1 cellular context compared by ENCODE assay signal in the genomic region with DNA sequence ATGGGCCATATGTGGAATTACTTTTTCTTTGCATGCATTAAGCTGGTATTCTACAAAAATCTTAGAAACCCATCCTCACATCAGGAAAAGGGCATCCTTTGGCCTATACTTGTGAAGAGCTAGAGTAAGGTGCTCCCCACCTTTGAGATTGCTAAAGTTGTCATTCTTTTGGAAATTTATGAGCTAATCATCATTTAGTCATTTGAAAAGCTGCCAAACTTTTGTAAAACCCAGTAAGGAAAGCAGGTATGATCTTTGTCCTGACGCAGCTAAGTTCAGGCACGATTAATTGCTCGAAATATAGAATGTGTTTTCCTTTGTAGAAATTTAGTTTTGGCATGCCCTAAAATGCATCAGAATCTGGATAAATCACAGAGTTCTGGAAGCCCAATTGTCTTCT.
TF ChIP-seq lines count a peak whose summit lies in the region.

No MANE protein-coding gene starts in this region.

TF ChIP-seq in WTC11, 78 proteins besides CTCF, POLR2A, EP300 and RAD21 (continued from another document):
- TF ChIP-seq, protein P1, sequence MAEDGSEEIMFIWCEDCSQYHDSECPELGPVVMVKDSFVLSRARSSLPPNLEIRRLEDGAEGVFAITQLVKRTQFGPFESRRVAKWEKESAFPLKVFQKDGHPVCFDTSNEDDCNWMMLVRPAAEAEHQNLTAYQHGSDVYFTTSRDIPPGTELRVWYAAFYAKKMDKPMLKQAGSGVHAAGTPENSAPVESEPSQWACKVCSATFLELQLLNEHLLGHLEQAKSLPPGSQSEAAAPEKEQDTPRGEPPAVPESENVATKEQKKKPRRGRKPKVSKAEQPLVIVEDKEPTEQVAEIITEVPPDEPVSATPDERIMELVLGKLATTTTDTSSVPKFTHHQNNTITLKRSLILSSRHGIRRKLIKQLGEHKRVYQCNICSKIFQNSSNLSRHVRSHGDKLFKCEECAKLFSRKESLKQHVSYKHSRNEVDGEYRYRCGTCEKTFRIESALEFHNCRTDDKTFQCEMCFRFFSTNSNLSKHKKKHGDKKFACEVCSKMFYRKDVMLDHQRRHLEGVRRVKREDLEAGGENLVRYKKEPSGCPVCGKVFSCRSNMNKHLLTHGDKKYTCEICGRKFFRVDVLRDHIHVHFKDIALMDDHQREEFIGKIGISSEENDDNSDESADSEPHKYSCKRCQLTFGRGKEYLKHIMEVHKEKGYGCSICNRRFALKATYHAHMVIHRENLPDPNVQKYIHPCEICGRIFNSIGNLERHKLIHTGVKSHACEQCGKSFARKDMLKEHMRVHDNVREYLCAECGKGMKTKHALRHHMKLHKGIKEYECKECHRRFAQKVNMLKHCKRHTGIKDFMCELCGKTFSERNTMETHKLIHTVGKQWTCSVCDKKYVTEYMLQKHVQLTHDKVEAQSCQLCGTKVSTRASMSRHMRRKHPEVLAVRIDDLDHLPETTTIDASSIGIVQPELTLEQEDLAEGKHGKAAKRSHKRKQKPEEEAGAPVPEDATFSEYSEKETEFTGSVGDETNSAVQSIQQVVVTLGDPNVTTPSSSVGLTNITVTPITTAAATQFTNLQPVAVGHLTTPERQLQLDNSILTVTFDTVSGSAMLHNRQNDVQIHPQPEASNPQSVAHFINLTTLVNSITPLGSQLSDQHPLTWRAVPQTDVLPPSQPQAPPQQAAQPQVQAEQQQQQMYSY (CRISPR knock-in tag; IDR thresholded peaks at IDR 0.05): no peak
- no peak for TF ChIP-seq EMX1 (CRISPR knock-in tag; IDR thresholded peaks at IDR 0.05)
- no peak for TF ChIP-seq ETV6 (CRISPR knock-in tag; IDR thresholded peaks at IDR 0.05)
- TF ChIP-seq, protein P2, sequence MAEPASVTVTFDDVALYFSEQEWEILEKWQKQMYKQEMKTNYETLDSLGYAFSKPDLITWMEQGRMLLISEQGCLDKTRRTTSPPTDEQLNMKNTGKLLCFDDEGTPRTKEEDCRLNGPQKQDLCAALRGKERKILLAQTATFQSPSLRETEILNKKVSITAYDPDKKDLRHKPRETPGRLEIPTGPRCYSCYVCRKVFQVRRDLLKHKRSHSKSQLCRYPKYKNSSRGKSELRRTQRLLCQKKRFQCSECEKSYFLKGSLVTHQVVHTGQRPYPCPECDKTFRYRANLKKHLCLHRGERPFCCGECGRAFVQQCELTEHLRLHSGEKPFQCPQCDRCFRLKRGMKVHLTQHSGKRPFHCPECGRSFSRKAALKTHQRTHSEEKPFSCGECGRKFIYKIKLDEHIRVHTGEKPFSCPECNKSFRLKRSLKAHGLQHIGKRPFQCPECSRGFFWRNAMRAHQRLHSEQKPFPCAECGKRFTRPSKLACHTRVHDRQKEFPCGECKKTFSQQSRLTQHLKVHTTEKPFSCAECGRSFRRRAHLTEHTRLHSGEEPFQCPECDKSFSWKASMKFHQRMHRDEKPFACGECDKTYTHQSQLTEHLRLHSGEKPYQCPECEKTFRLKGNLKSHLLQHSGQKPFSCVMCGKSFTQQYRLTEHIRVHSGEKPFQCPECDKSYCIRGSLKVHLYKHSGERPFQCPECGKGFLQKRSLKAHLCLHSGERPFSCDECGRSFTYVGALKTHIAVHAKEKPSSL (CRISPR knock-in tag; conservative IDR thresholded peaks at IDR 0.05): no peak
- TF ChIP-seq, protein P3, sequence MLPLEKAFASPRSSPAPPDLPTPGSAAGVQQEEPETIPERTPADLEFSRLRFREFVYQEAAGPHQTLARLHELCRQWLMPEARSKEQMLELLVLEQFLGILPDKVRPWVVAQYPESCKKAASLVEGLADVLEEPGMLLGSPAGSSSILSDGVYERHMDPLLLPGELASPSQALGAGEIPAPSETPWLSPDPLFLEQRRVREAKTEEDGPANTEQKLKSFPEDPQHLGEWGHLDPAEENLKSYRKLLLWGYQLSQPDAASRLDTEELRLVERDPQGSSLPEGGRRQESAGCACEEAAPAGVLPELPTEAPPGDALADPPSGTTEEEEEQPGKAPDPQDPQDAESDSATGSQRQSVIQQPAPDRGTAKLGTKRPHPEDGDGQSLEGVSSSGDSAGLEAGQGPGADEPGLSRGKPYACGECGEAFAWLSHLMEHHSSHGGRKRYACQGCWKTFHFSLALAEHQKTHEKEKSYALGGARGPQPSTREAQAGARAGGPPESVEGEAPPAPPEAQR (CRISPR knock-in tag; IDR thresholded peaks at IDR 0.05): no peak
- no peak for TF ChIP-seq GTF2I (CRISPR knock-in tag; conservative IDR thresholded peaks at IDR 0.05)
- TF ChIP-seq NFYB (CRISPR knock-in tag; conservative IDR thresholded peaks at IDR 0.05; ENCODE audit: low read depth): no peak
- no peak for TF ChIP-seq SMAD3 (CRISPR knock-in tag; IDR thresholded peaks at IDR 0.05; ENCODE audit: borderline replicate concordance)
- no peak for TF ChIP-seq RELA (CRISPR knock-in tag; IDR thresholded peaks at IDR 0.05; ENCODE audit: borderline replicate concordance)
- TF ChIP-seq CREM (CRISPR knock-in tag; IDR thresholded peaks at IDR 0.05): no peak
- TF ChIP-seq, protein P4, sequence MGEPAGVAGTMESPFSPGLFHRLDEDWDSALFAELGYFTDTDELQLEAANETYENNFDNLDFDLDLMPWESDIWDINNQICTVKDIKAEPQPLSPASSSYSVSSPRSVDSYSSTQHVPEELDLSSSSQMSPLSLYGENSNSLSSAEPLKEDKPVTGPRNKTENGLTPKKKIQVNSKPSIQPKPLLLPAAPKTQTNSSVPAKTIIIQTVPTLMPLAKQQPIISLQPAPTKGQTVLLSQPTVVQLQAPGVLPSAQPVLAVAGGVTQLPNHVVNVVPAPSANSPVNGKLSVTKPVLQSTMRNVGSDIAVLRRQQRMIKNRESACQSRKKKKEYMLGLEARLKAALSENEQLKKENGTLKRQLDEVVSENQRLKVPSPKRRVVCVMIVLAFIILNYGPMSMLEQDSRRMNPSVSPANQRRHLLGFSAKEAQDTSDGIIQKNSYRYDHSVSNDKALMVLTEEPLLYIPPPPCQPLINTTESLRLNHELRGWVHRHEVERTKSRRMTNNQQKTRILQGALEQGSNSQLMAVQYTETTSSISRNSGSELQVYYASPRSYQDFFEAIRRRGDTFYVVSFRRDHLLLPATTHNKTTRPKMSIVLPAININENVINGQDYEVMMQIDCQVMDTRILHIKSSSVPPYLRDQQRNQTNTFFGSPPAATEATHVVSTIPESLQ (CRISPR knock-in tag; IDR thresholded peaks at IDR 0.05): no peak
- TF ChIP-seq ZNF396 (CRISPR knock-in tag; IDR thresholded peaks at IDR 0.05; ENCODE audit: borderline replicate concordance): no peak
- TF ChIP-seq MYBL2 (CRISPR knock-in tag; IDR thresholded peaks at IDR 0.05): no peak
- TF ChIP-seq CREB1 (CRISPR knock-in tag; IDR thresholded peaks at IDR 0.05): no peak
- TF ChIP-seq, protein P5, sequence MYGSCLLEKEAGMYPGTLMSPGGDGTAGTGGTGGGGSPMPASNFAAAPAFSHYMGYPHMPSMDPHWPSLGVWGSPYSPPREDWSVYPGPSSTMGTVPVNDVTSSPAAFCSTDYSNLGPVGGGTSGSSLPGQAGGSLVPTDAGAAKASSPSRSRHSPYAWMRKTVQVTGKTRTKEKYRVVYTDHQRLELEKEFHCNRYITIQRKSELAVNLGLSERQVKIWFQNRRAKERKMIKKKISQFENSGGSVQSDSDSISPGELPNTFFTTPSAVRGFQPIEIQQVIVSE (CRISPR knock-in tag; IDR thresholded peaks at IDR 0.05; ENCODE audit: borderline replicate concordance): no peak
- TF ChIP-seq IRF2 (CRISPR knock-in tag; IDR thresholded peaks at IDR 0.05; ENCODE audit: borderline replicate concordance, low read depth): no peak
- TF ChIP-seq, protein P6, sequence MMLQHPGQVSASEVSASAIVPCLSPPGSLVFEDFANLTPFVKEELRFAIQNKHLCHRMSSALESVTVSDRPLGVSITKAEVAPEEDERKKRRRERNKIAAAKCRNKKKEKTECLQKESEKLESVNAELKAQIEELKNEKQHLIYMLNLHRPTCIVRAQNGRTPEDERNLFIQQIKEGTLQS (CRISPR knock-in tag; conservative IDR thresholded peaks at IDR 0.05): no peak
